In the genomic region with DNA sequence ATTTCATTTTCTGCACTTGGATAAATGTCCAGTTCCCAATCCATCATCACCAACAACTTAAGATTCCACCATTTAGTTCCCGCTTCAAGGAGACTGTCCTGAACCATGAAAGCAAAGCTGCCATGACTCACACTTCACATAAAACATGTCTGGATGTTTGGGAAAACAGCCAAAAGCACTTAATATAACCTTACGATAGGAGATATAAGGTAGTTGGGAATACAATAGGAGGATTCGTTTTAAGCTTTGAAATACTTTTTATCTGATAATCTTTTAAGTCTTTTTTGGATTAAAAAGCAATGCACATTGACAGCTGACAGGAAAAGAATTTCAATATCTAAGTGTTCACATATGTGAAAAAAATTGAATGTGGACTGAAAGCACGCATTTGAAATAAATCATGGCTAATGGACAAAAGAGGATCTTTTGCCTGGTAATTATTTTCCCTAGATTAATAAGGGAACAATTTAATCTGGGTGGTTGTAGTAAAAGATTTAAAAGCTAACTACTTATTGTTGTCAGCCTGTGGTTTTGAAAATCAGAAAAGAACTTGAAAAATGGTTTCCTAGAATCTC, we compare ENCODE assay signal across 12 cellular contexts. TPM values are rescaled to one million over a fixed set of nuclear protein-coding genes. Genes with fewer than 3 reads are reported as not detected.
DNase-seq lines count a peak whose midpoint lies in the region; ATAC-seq, FAIRE-seq and TF ChIP-seq lines count a peak whose summit lies in the region.
"Had no signal": no experiment of that assay in that cellular context is flagged by ENCODE, and none has a peak within 500 bp of the region (broad histone marks: within the 10 kb centered on the region; RNA-seq: fewer than 3 reads in every experiment).

No MANE protein-coding gene starts in this region.

- H3K36me3 ChIP-seq in endothelial cell of umbilical vein (ENCODE audit: control insufficient read depth in 2 of 2, extremely low read depth in 1 of 2, insufficient read depth in 2 of 2, low read length in 2 of 2) = no peaks in the 10 kb centered on the region

- H3K9me3 Mint-ChIP-seq in Calu3 (ENCODE audit: low read depth, unreplicated experiment) = peaks cover 4% of the 10 kb centered on the region
- no peaks in the 10 kb centered on the region for H3K9me3 Mint-ChIP-seq in osteocyte (ENCODE audit: unreplicated experiment)

- H2AFZ ChIP-seq in endothelial cell of umbilical vein (ENCODE audit: low read depth, low read length) = peak overlapping the region; percentile 53

- H3K4me1 Mint-ChIP-seq in Calu3 (ENCODE audit: low read depth, unreplicated experiment) (peaks cover 79% of the 10 kb centered on the region), osteocyte (ENCODE audit: unreplicated experiment) (peaks cover 75% of the 10 kb centered on the region)

- peak overlapping the region; percentile 65 for H3K27ac ChIP-seq in endothelial cell of umbilical vein (ENCODE audit: insufficient read depth, low read depth, low read length)
- H3K27ac ChIP-seq in coronary artery = peak overlapping the region in 1 of 2 donors; percentile 22

- CTCF ChIA-PET in Calu3 (lab: Charles Lee) (interaction anchor here (0.9 to 1.8 kb wide), 3 partner anchors 15 to 71 kb away, joined by 3 to 4 read pairs (median 3); no protein-coding TSS in a partner anchor), endothelial cell of umbilical vein (lab: Charles Lee) (interaction anchor here (1.0 to 2.7 kb wide), 11 partner anchors 9 to 71 kb away, joined by 3 to 9 read pairs (median 5); a partner anchor contains a TSS)

- H3K4me3 Mint-ChIP-seq in Calu3 (ENCODE audit: low read depth, unreplicated experiment) = no peak overlapping the region
- no peak overlapping the region for H3K4me3 Mint-ChIP-seq in osteocyte (ENCODE audit: unreplicated experiment)

- dilution Hi-C loops in endothelial cell of umbilical vein (cut with MboI; ENCODE audit: extremely low pct_ligation_motif_present, low sequenced_read_pairs) = no loop called here

- intact Hi-C loops in Calu3 (cut with micrococcal nuclease; ENCODE audit: unreplicated experiment) (loop anchor here (5.0 kb wide), 1 partner anchor 126 kb away; no protein-coding TSS in a partner anchor), endothelial cell of umbilical vein (cut with micrococcal nuclease) (loop anchor here (1.0 to 2.0 kb wide), 2 partner anchors 47 to 122 kb away; no protein-coding TSS in a partner anchor), left colon (cut with DNase I, micrococcal nuclease) (no loop called here)

- H3K9me3 ChIP-seq in endothelial cell of umbilical vein (replicated peaks; ENCODE audit: control insufficient read depth, insufficient read depth, low read length) = no peaks in the 10 kb centered on the region

- H3K79me2 ChIP-seq in endothelial cell of umbilical vein (ENCODE audit: control insufficient read depth, insufficient read depth, low read length) = no peaks in the 10 kb centered on the region

- ATAC-seq in left colon = no peak

- H3K9me1 ChIP-seq in endothelial cell of umbilical vein (replicated peaks; ENCODE audit: control insufficient read depth, extremely low read depth, insufficient read depth, low read length) = no peaks in the 10 kb centered on the region

- peaks cover 19% of the 10 kb centered on the region for H3K4me1 ChIP-seq in endothelial cell of umbilical vein (ENCODE audit: control insufficient read depth, extremely low read depth, insufficient read depth, low read length)

- no TSS peak for BruUV-seq in Calu3 (replicated peaks; lab: Mats Ljungman, UMichigan)
- no TSS peak for BruUV-seq in endothelial cell of umbilical vein (replicated peaks; lab: Mats Ljungman, UMichigan)

- H3K9ac ChIP-seq in endothelial cell of umbilical vein (replicated peaks; ENCODE audit: extremely low read depth, insufficient read depth, low read length) = peak overlapping the region; percentile 52

- H4K20me1 ChIP-seq in endothelial cell of umbilical vein (replicated peaks; ENCODE audit: control insufficient read depth, extremely low read depth, insufficient read depth, low read length) = no peaks in the 10 kb centered on the region

- no peaks in the 10 kb centered on the region for H3K27me3 Mint-ChIP-seq in Calu3 (ENCODE audit: unreplicated experiment)
- no peaks in the 10 kb centered on the region for H3K27me3 Mint-ChIP-seq in osteocyte (ENCODE audit: unreplicated experiment)

- TF ChIP-seq POLR2A in endothelial cell of umbilical vein (IDR thresholded peaks at IDR 0.05; ENCODE audit: low read depth, low read length) = no peak

- no peak for DNase-seq in Calu3
- peak; percentile 29 for DNase-seq in NCI-H1105 (lab: John Stamatoyannopoulos, UW)
- DNase-seq in endothelial cell of umbilical vein (ENCODE audit: low read depth, low spot score) = peak; percentile 89
- no peak for DNase-seq in osteocyte (ENCODE audit: extremely low spot score, unreplicated experiment)
- no peak for DNase-seq in coronary artery (ENCODE audit: low spot score)
- no peak for DNase-seq in left colon
- no peak for DNase-seq in 8988T
- no peak for DNase-seq in T-helper 9 cell
- DNase-seq: effector memory CD4-positive, alpha-beta T cell; stimulated activated CD4-positive, alpha-beta T cell treated with anti-CD3 and anti-CD28 coated beads, Interleukin-4, amount 100 ng/mL, for 4 hours had no signal

- peaks cover 5% of the 10 kb centered on the region for H3K36me3 Mint-ChIP-seq in Calu3 (ENCODE audit: insufficient read depth, unreplicated experiment)
- H3K36me3 Mint-ChIP-seq in osteocyte (ENCODE audit: unreplicated experiment) = no peaks in the 10 kb centered on the region

- POLR2A ChIA-PET in endothelial cell of umbilical vein (lab: Charles Lee) = interaction anchor here (1.1 kb wide), 1 partner anchor 26 kb away, joined by 3 read pairs; no protein-coding TSS in a partner anchor

- no peaks in the 10 kb centered on the region for H3K27me3 ChIP-seq in endothelial cell of umbilical vein (ENCODE audit: control insufficient read depth in 2 of 2, insufficient read depth in 2 of 2, low read length in 2 of 2)

- H3K4me2 ChIP-seq in endothelial cell of umbilical vein (ENCODE audit: insufficient read depth, low read length) = peak overlapping the region; percentile 69

- H3K27ac Mint-ChIP-seq in Calu3 (ENCODE audit: unreplicated experiment) (peak overlapping the region; percentile 82), osteocyte (ENCODE audit: unreplicated experiment) (peak overlapping the region; percentile 56)

- TF ChIP-seq CTCF in Calu3 (IDR thresholded peaks at IDR 0.05; ENCODE audit: unreplicated experiment) (no peak), endothelial cell of umbilical vein (IDR thresholded peaks at IDR 0.05; ENCODE audit: extremely low read depth in 1 of 2, insufficient read depth in 1 of 2, low read depth in 1 of 2, low read length in 2 of 2) (no peak), osteocyte (IDR thresholded peaks at IDR 0.05) (no peak), coronary artery (IDR thresholded peaks at IDR 0.05) (no peak)

- FAIRE-seq in endothelial cell of umbilical vein (lab: Jason Lieb, UNC) = peak; percentile 80

- H3K4me3 ChIP-seq in endothelial cell of umbilical vein (replicated peaks in 1 of 3; ENCODE audit: insufficient read depth in 1 of 3, low read depth in 1 of 3, low read length in 3 of 3) (no peak overlapping the region), coronary artery (no peak overlapping the region)

TF ChIP-seq in endothelial cell of umbilical vein, 7 proteins besides CTCF, POLR2A, EP300 and RAD21:
- peak; percentile 85 for TF ChIP-seq FOS (IDR thresholded peaks at IDR 0.05; ENCODE audit: borderline replicate concordance, insufficient read depth, low read length)
- TF ChIP-seq JUN (IDR thresholded peaks at IDR 0.05; ENCODE audit: borderline replicate concordance, insufficient read depth, insufficient read length, low read depth) = peak; percentile 64
- TF ChIP-seq GATA2 (IDR thresholded peaks at IDR 0.05; ENCODE audit: insufficient read depth, insufficient read length, low read depth, low read length) = no peak
- TF ChIP-seq, protein P1, sequence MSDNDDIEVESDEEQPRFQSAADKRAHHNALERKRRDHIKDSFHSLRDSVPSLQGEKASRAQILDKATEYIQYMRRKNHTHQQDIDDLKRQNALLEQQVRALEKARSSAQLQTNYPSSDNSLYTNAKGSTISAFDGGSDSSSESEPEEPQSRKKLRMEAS (IDR thresholded peaks at IDR 0.05; ENCODE audit: insufficient read depth, insufficient read length) = no peak
- TF ChIP-seq EZH2 (IDR thresholded peaks at IDR 0.05; ENCODE audit: borderline replicate concordance, low read depth, low read length, severe bottlenecking) = no peak
- TF ChIP-seq POLR2AphosphoS5 (IDR thresholded peaks at IDR 0.05; ENCODE audit: insufficient read depth, low read depth, low read length) = no peak

RNA-seq across cellular contexts. Expression of a gene that starts 17.3 kb away (rescaled TPM):
- total RNA-seq in Calu3 (2022) (41.4 and 95.2 TPM in 2 replicates), endothelial cell of umbilical vein (6.5 and 8.7 TPM in 2 replicates), osteocyte (267 and 343 TPM in 2 replicates), left colon (10 to 100 TPM; 21.0 to 50.3 TPM)
- 18.0 and 18.9 TPM in 2 replicates for polyA plus RNA-seq in endothelial cell of umbilical vein
- 24.0 and 30.3 TPM in 2 replicates for polyA plus RNA-seq in endothelial cell of umbilical vein (2011; cell fraction: cytosol; rRNA removed)
- 25.3 and 32.0 TPM in 2 replicates for polyA plus RNA-seq in endothelial cell of umbilical vein (2011; cell fraction: nucleus; rRNA removed)
- polyA plus RNA-seq in endothelial cell of umbilical vein (2012) = 74.6 and 97.3 TPM in 2 replicates
- 20.9 and 23.9 TPM in 2 replicates for polyA minus RNA-seq in endothelial cell of umbilical vein
- polyA minus RNA-seq in endothelial cell of umbilical vein (2011; cell fraction: cytosol; rRNA and poly(A)+ RNA removed) = 16.9 TPM
- 9.4 and 11.5 TPM in 2 replicates for polyA minus RNA-seq in endothelial cell of umbilical vein (2011; cell fraction: nucleus; rRNA and poly(A)+ RNA removed)

RNA-seq across cellular contexts. Expression of a gene that starts 56.7 kb away (rescaled TPM):
- total RNA-seq in Calu3 (2022) (not detected in 2 replicates), endothelial cell of umbilical vein (not detected in 2 replicates), osteocyte (not detected in 2 replicates), left colon (not detected)
- polyA plus RNA-seq in endothelial cell of umbilical vein = not detected in 2 replicates
- polyA plus RNA-seq in endothelial cell of umbilical vein (2011; cell fraction: cytosol; rRNA removed) = not detected in 2 replicates
- polyA plus RNA-seq in endothelial cell of umbilical vein (2011; cell fraction: nucleus; rRNA removed) = not detected in 2 replicates
- not detected in 2 replicates for polyA plus RNA-seq in endothelial cell of umbilical vein (2012)
- polyA minus RNA-seq in endothelial cell of umbilical vein = not detected in 2 replicates
- polyA minus RNA-seq in endothelial cell of umbilical vein (2011; cell fraction: cytosol; rRNA and poly(A)+ RNA removed) = not detected
- polyA minus RNA-seq in endothelial cell of umbilical vein (2011; cell fraction: nucleus; rRNA and poly(A)+ RNA removed) = not detected in 2 replicates
- total RNA-seq: mononuclear cell had no signal
- polyA plus RNA-seq: thymus had no signal

Comparison
In these comparisons a context has a peak if more than half of its experiments do, and no peak if none do; other contexts are left out.
1. DNase-seq: peak in NCI-H1105 (single experiment) and endothelial cell of umbilical vein (single experiment); none in Calu3 (single experiment), osteocyte (single experiment), coronary artery (single experiment), left colon (0 of 2), 8988T (single experiment) and T-helper 9 cell (single experiment).
2. intact Hi-C loops: an anchor here in Calu3 (5.0 kb wide) and endothelial cell of umbilical vein (1.0 to 2.0 kb wide); none called in left colon.